ENCODE assay signal across 11 cellular contexts in genomic region chr6:7479801-7480266, GRCh38.
DNase-seq lines count a peak whose midpoint lies in the region; ATAC-seq and TF ChIP-seq lines count a peak whose summit lies in the region.
"Had no signal": no experiment of that assay in that cellular context is flagged by ENCODE, and none has a peak within 500 bp of the region (broad histone marks: within the 10 kb centered on the region; RNA-seq: fewer than 3 reads in every experiment).

No MANE protein-coding gene starts in this region.

- no peaks in the 10 kb centered on the region for H3K9me3 ChIP-seq in stomach

- no peak for ATAC-seq in HG03571 (IDR thresholded peaks at IDR 0.05; ENCODE audit: unreplicated experiment)

- H3K27ac ChIP-seq in stomach = peak overlapping the region; percentile 38 to 78 (median 50)

- DNase-seq in DMS 273 (lab: John Stamatoyannopoulos, UW; ENCODE audit: unreplicated experiment) = peak; percentile 12
- no peak for DNase-seq in DMS 273 treated with DMSO at 0.1 percent for 48 hours (lab: John Stamatoyannopoulos, UW)
- DNase-seq in SK-MEL-5 (ENCODE audit: low read depth, low spot score) = peak; percentile 26
- peak; percentile 72 for DNase-seq in glomerular visceral epithelial cell (ENCODE audit: extremely low spot score)
- DNase-seq in stomach = peak; percentile 50
- DNase-seq in cerebellum (ENCODE audit: low spot score) = no peak
- no peak for DNase-seq in stimulated activated CD4-positive, alpha-beta T cell treated with anti-CD3 and anti-CD28 coated beads, Interleukin-2, amount 100 ng/mL, for 24 hours
- DNase-seq: 8988T, activated gamma-delta T cell, MM.1S had no signal

- H3K27me3 ChIP-seq in stomach = no peaks in the 10 kb centered on the region

- H3K36me3 ChIP-seq in stomach = no peaks in the 10 kb centered on the region

- TF ChIP-seq EP300 in stomach (IDR thresholded peaks at IDR 0.05) = no peak

- in situ Hi-C loops in SK-MEL-5 (cut with HindIII; ENCODE audit: low pct_unique_long_range_greater_than_20kb, low sequenced_read_pairs) = no loop called here

- 21 to 34% (median 29%) methylated on average over 10 to 12 of the region's 12 CpGs for WGBS in stomach, 5 donors

- no peak for TF ChIP-seq POLR2A in stomach (IDR thresholded peaks at IDR 0.05)

- H3K4me3 ChIP-seq in stomach = no peak overlapping the region

- intact Hi-C loops in stomach (cut with DNase I; ENCODE audit: low total_unique reads) = no loop called here

- peaks cover 0 to 4% (median 0%) of the 10 kb centered on the region in 4 donors for H3K4me1 ChIP-seq in stomach

- TF ChIP-seq CTCF in stomach (IDR thresholded peaks at IDR 0.05) = no peak

Comparison
In these comparisons a context has a peak if more than half of its experiments do, and no peak if none do; other contexts are left out.
1. DNase-seq: peak in DMS 273 (single experiment), SK-MEL-5 (single experiment), glomerular visceral epithelial cell (single experiment) and stomach (single experiment); none in DMS 273 treated with DMSO at 0.1 percent for 48 hours (single experiment), cerebellum (single experiment) and stimulated activated CD4-positive, alpha-beta T cell treated with anti-CD3 and anti-CD28 coated beads, Interleukin-2, amount 100 ng/mL, for 24 hours (0 of 2).